ENCODE assay signal across 21 cellular contexts in the genomic region with DNA sequence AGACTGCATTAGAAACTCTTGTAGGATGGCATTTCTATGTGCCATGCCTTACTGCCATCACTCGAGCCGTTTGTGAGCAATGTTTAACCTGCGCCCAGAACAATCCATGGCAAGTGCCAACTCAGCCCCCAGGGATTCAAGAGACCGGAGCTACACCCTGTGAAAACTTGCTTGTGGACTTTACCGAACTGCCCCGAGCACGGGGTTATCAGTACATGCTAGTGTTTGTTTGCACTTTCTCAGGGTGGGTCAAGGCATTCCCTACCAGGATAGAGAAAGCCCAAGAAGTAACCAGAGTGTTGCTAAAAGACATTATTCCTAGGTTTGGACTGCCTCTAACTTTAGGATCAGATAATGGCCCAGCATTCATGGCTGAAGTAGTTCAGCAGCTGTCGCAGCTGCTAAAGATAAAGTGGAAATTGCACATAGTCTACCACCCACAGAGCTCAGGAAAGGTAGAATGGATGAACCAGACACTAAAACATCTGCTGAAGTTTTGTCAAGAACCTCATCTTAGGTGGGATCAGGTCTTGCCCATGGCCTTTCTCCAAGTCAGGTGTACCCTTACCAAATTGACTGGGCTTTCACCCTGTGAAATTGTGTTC. TPM values are rescaled to one million over a fixed set of nuclear protein-coding genes. Genes with fewer than 3 reads are reported as not detected.
"Had no signal": no experiment of that assay in that cellular context is flagged by ENCODE, and none has a peak within 500 bp of the region (broad histone marks: within the 10 kb centered on the region; RNA-seq: fewer than 3 reads in every experiment).

No MANE protein-coding gene starts in this region.

- H2AFZ ChIP-seq: parathyroid adenoma had no signal

- ATAC-seq: foreskin keratinocyte; left ventricle myocardium superior; naive thymus-derived CD8-positive, alpha-beta T cell had no signal

- H3K79me2 ChIP-seq: parathyroid adenoma had no signal

- H3K9me3 ChIP-seq: colonic mucosa had no signal

- H3K4me3 ChIP-seq: colonic mucosa had no signal

- H3K9ac ChIP-seq: parathyroid adenoma had no signal

- H3K27me3 ChIP-seq: colonic mucosa, foreskin keratinocyte had no signal

- DNase-seq: activated CD4-positive, alpha-beta T cell treated with anti-CD3 and anti-CD28 coated beads for 1 hour; amniotic stem cell; caudate nucleus; colonic mucosa; endodermal cell; foreskin keratinocyte; hypothalamus; left ventricle myocardium superior; naive thymus-derived CD8-positive, alpha-beta T cell; stimulated activated CD4-positive, alpha-beta T cell treated with anti-CD3 and anti-CD28 coated beads, Interleukin-2, amount 100 ng/mL, for 48 hours; SW 1271; T-helper 2 cell; WERI-Rb-1 had no signal

- H3K27ac ChIP-seq: colonic mucosa, epithelial cell of prostate, foreskin keratinocyte, parathyroid adenoma, WERI-Rb-1 had no signal

- H3K36me3 ChIP-seq: colonic mucosa, WERI-Rb-1 had no signal

- H3K4me1 ChIP-seq: colonic mucosa, parathyroid adenoma had no signal

RNA-seq across cellular contexts. Expression of gene TMEM140, which starts 31.6 kb away (rescaled TPM):
- total RNA-seq: endodermal cell, foreskin keratinocyte had no signal

RNA-seq across cellular contexts. Expression of gene STRA8, which starts 54.2 kb away (rescaled TPM):
- total RNA-seq: activated CD8-positive, alpha-beta memory T cell treated with anti-CD3 and anti-CD28 coated beads for 36 hours; colonic mucosa; endodermal cell; fibroblast of lung; foreskin keratinocyte; left ventricle myocardium superior; mononuclear cell; naive thymus-derived CD8-positive, alpha-beta T cell; renal cortical epithelial cell; temporal lobe had no signal
- polyA plus RNA-seq: fibroblast of lung; foreskin keratinocyte; keratinocyte; naive thymus-derived CD8-positive, alpha-beta T cell had no signal
